In the genomic region with DNA sequence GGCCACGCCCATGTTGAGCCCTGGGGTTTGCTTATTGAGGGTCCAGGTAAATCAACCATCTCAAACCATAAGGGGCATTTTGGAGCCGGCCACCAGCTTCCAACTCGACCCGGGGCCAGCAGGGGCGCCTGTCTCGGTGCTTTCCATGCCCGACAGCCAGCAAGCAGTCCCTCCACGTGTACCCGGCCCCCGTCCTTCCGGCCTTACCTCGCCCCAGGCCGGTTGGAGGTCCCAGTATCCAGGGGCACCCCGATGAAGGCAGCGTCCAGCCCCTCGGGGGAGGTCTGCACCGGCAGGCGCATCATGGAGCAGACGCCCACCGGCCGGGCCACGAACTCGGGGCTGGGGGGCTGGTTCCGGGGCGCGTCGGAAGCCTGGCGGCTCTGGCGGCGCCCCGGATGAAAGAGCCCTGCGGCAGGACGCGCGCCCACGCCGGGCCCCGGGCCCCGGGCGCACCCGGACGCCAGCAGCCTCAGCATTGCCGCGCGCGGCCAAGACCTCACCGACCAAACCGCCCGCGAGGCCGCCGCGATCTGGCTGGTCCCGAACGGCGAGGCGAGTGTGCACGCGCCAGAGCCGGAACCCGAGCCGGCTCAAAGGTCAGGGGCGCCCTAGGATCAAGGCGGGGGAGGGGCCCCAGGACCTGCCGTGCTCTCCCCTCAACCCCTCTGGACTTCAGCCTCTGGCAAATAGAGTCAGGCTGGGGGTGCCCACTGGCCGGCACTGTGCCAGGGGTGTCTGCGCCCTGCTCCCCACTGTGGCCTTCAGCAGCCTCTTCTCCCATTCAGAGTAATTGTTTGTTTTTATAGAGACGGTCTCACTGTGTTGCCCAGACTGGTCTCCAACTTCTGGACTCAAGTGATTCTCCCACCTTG, we compare ENCODE assay signal across 8 cellular contexts. TPM values are rescaled to one million over a fixed set of nuclear protein-coding genes. Genes with fewer than 3 reads are reported as not detected.
DNase-seq lines count a peak whose midpoint lies in the region; ATAC-seq and TF ChIP-seq lines count a peak whose summit lies in the region.

A gene with protein sequence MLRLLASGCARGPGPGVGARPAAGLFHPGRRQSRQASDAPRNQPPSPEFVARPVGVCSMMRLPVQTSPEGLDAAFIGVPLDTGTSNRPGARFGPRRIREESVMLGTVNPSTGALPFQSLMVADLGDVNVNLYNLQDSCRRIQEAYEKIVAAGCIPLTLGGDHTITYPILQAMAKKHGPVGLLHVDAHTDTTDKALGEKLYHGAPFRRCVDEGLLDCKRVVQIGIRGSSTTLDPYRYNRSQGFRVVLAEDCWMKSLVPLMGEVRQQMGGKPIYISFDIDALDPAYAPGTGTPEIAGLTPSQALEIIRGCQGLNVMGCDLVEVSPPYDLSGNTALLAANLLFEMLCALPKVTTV (minus strand): TSS at position 563 of the 875 bp plus-strand sequence. CDS start 84 bp downstream, at position 479.

- in situ Hi-C loops in gastrocnemius medialis (cut with MboI; ENCODE audit: low sequenced_read_pairs in 4 of 4) = loop anchor here in 1 of 4 donors (25.0 kb wide), 1 partner anchor 153 kb away; a partner anchor contains a TSS

- peaks cover 2% of the 10 kb centered on the region; the same call in 1 of the 2 replicates for H3K27me3 ChIP-seq in H7 (ENCODE audit: control insufficient read depth, insufficient read depth, low read length)
- peaks cover 27% of the 10 kb centered on the region for H3K27me3 ChIP-seq in left ventricle myocardium inferior (ENCODE audit: low read depth)
- H3K27me3 ChIP-seq in gastrocnemius medialis = no peaks in the 10 kb centered on the region

- peak; percentile 37 for TF ChIP-seq CTCF in left ventricle myocardium inferior (IDR thresholded peaks at IDR 0.05; ENCODE audit: borderline replicate concordance)
- TF ChIP-seq CTCF in gastrocnemius medialis (IDR thresholded peaks at IDR 0.05 in 4 of 5, conservative IDR thresholded peaks at IDR 0.05 in 1 of 5) = peak in 3 of 5 experiments; percentile 11 to 40 (median 13)

- DNase-seq in DMS79 treated with DMSO at 0.1 percent for 48 hours (lab: John Stamatoyannopoulos, UW) (peak; percentile 34), H7 (peak; percentile 93), OCI-M1 (lab: John Stamatoyannopoulos, UW) (peak; percentile 80), activated gamma-delta T cell treated with Interleukin-2 at 50 U/mL for 16 hours (peak; percentile 58), left ventricle myocardium inferior (peak; percentile 19), gastrocnemius medialis (peak in 1 of 2 donors; percentile 49), dedifferentiated amniotic fluid mesenchymal stem cell (ENCODE audit: extremely low spot score) (no peak)

- H3K9me3 ChIP-seq in left ventricle myocardium inferior (replicated peaks) = no peaks in the 10 kb centered on the region
- no peaks in the 10 kb centered on the region for H3K9me3 ChIP-seq in gastrocnemius medialis

- H3K4me1 ChIP-seq in left ventricle myocardium inferior (peaks cover 15% of the 10 kb centered on the region), gastrocnemius medialis (peaks cover 7 to 22% of the 10 kb centered on the region in 2 donors)

- ATAC-seq in gastrocnemius medialis (peak in 1 of 2 donors; percentile 16), GM18517 (IDR thresholded peaks at IDR 0.05; ENCODE audit: unreplicated experiment) (no peak)

- TF ChIP-seq POLR2A in gastrocnemius medialis (IDR thresholded peaks at IDR 0.05) = no peak

- intact Hi-C loops in left ventricle myocardium inferior (cut with micrococcal nuclease) = no loop called here
- intact Hi-C loops in gastrocnemius medialis (cut with DNase I; ENCODE audit: low total_unique reads) = no loop called here

- H3K27ac ChIP-seq in left ventricle myocardium inferior (replicated peaks) (no peak within 1 kb of the TSS), gastrocnemius medialis (peak within 1 kb of the TSS; percentile 73 to 95 (median 82))

- peak within 1 kb of the TSS; percentile 65 for H3K4me3 ChIP-seq in H7 (ENCODE audit: insufficient read depth, low read depth, low read length)
- peak within 1 kb of the TSS; percentile 65 for H3K4me3 ChIP-seq in left ventricle myocardium inferior
- H3K4me3 ChIP-seq in gastrocnemius medialis = peak within 1 kb of the TSS; percentile 44 to 72 (median 54)

- H3K36me3 ChIP-seq in H7 (replicated peaks; ENCODE audit: control insufficient read depth, insufficient read depth, low read length) (no peaks in the 10 kb centered on the region; the same call in 1 of the 2 replicates), left ventricle myocardium inferior (no peaks in the 10 kb centered on the region), gastrocnemius medialis (no peaks in the 10 kb centered on the region)

RNA-seq across cellular contexts. Expression of the gene that starts here (rescaled TPM):
- total RNA-seq in H7 (2014; rRNA removed; shearing (Covaris generic)) = 6.9 and 7.8 TPM in 2 replicates
- total RNA-seq in left ventricle myocardium inferior (not detected), gastrocnemius medialis (1 to 10 TPM in 3 of 4 donors, under 1 TPM in 1; 0.85 to 2.6 (median 2.0) TPM)

Comparison
In these comparisons a context has a peak if more than half of its experiments do, and no peak if none do; other contexts are left out.
1. Peak in DNase-seq and H3K4me3 ChIP-seq in left ventricle myocardium inferior; RNA of the gene not detected or under 1 TPM.